Comparison of ENCODE assay signal across 28 cellular contexts in the genomic region with DNA sequence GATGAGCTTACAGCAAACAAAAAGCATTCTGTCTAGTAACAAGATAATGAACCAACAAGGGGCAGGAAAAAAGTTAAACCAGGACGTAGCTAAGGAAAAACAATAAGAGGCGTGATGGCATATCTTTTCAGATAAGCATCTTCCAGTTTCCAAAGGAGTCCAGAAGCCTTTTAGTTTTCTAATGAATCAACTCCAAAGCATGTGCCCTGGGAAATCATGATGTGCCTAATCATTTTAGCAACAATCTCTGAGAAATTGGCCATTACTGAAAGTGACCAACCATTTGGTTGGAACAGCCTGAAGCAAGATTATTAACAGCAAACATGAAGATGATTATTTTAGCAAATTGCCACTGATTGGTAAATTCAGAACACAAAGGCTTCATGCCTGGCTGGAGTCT.
"Had no signal": no experiment of that assay in that cellular context is flagged by ENCODE, and none has a peak within 500 bp of the region (broad histone marks: within the 10 kb centered on the region; RNA-seq: fewer than 3 reads in every experiment).

No MANE protein-coding gene starts in this region.

- H3K9me3 ChIP-seq: left lung, ovary, psoas muscle, suprapubic skin, transverse colon, vagina had no signal

- H3K27ac ChIP-seq: coronary artery, esophagus muscularis mucosa, heart right ventricle, left lung, ovary, psoas muscle, suprapubic skin, transverse colon, vagina had no signal

- H3K36me3 ChIP-seq: esophagus muscularis mucosa, heart right ventricle, left lung, ovary, suprapubic skin, transverse colon, vagina had no signal

- H3K27me3 ChIP-seq: ovary, suprapubic skin, vagina had no signal

- ATAC-seq: heart right ventricle; left cardiac atrium; left lung; naive thymus-derived CD8-positive, alpha-beta T cell; psoas muscle; right cardiac atrium; stimulated activated naive CD8-positive, alpha-beta T cell treated with anti-CD3 and anti-CD28 coated beads, Interleukin-15, amount 100 ng/mL, for 72 hours had no signal

- H3K4me3 ChIP-seq: coronary artery, esophagus muscularis mucosa, heart right ventricle, left lung, ovary, psoas muscle, suprapubic skin, transverse colon, vagina had no signal

- H3K4me1 ChIP-seq: left lung, psoas muscle had no signal

- DNase-seq: dermis blood vessel endothelial cell; effector memory CD4-positive, alpha-beta T cell; glutamatergic neuron; heart right ventricle; hippocampal formation; left cardiac atrium; left lung; mesendoderm; midbrain; naive thymus-derived CD8-positive, alpha-beta T cell; nephron progenitor cell; nucleus accumbens; ovary; posterior cingulate gyrus; psoas muscle; right cardiac atrium; small intestine; stimulated activated CD4-positive, alpha-beta T cell treated with anti-CD3 and anti-CD28 coated beads, Interleukin-12 subunit alpha, Interleukin-12 subunit beta, amount 100 ng/mL, for 4 hours; stimulated activated CD4-positive, alpha-beta T cell treated with anti-CD3 and anti-CD28 coated beads, Interleukin-1b, Interleukin-23, amount 100 ng/mL, for 48 hours; stimulated activated CD4-positive, alpha-beta T cell treated with anti-CD3 and anti-CD28 coated beads, Interleukin-4, amount 100 ng/mL, for 1 hour; stimulated activated CD8-positive, alpha-beta memory T cell treated with anti-CD3 and anti-CD28 coated beads, Interleukin-4, amount 100 ng/mL, for 48 hours; stimulated activated naive CD4-positive, alpha-beta T cell; stimulated activated naive CD8-positive, alpha-beta T cell treated with anti-CD3 and anti-CD28 coated beads, Interleukin-15, amount 100 ng/mL, for 72 hours; transverse colon had no signal
